ENCODE assay signal across 14 cellular contexts in the genomic region with DNA sequence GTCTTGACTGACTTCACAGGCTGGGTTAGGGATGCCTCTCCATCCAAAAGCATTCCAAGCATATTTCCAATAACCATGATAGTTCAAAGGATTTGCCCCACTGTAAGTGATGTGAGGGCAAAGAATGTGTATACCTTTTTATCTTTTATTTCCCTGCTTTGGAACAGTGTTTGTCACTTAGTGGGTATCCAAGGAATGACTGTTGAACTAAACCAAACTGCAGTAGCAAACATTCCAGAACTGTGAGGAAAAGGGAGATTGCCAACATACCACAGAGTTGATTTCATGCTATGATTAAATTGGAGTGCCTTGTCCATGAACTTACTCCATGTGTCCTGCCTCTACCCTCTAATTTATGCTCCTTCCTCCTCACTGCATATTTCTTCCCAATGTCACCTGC.
DNase-seq lines count a peak whose midpoint lies in the region; ATAC-seq and TF ChIP-seq lines count a peak whose summit lies in the region.
"Had no signal": no experiment of that assay in that cellular context is flagged by ENCODE, and none has a peak within 500 bp of the region (broad histone marks: within the 10 kb centered on the region; RNA-seq: fewer than 3 reads in every experiment).

No MANE protein-coding gene starts in this region.

- no peak overlapping the region for H3K4ac ChIP-seq in mesenchymal stem cell (ENCODE audit: low read depth in 1 of 2, low read length in 2 of 2)

- peak overlapping the region; percentile 88 for H3K27ac ChIP-seq in mesenchymal stem cell (ENCODE audit: low read length, poor library complexity, severe bottlenecking)

- H3K14ac ChIP-seq in mesenchymal stem cell (ENCODE audit: low read length in 2 of 2) = no peak overlapping the region

- H3K23ac ChIP-seq in mesenchymal stem cell (ENCODE audit: low read length in 2 of 2) = no peak overlapping the region

- no peak overlapping the region for H2BK15ac ChIP-seq in mesenchymal stem cell (ENCODE audit: low read depth, poor library complexity, severe bottlenecking)

- DNase-seq in AG20443 (ENCODE audit: low spot score) (peak; percentile 81), LoVo (ENCODE audit: low spot score) (peak; percentile 54), cardiac fibroblast (ENCODE audit: low read depth in 2 of 2) (peak; percentile 12 to 61), mesenchymal stem cell (peak; percentile 35), NCI-H2081 treated with DMSO at 0.1 percent for 48 hours (lab: John Stamatoyannopoulos, UW) (no peak), RPMI8226 (no peak)
- no peak for DNase-seq in activated effector memory CD4-positive, alpha-beta T cell treated with anti-CD3 and anti-CD28 coated beads, Interleukin-2, amount 50 U/mL, for 16 hours
- DNase-seq: activated CD4-positive, alpha-beta memory T cell treated with anti-CD3 and anti-CD28 coated beads, Interleukin-2, amount 10 ng/mL, durations not matched to agents 7 days and 5 days; CD4-positive, alpha-beta T cell; cortex of kidney; NCI-H2029 treated with DMSO at 0.1 percent for 48 hours; nucleus accumbens; stimulated activated naive CD4-positive, alpha-beta T cell had no signal

- no peaks in the 10 kb centered on the region for H3K27me3 ChIP-seq in mesenchymal stem cell (ENCODE audit: control insufficient read depth in 1 of 2, insufficient read depth in 1 of 2, low read length in 2 of 2)

- H4K8ac ChIP-seq in mesenchymal stem cell (ENCODE audit: low read length) = no peak overlapping the region

- no peak for TF ChIP-seq CTCF in cardiac fibroblast (IDR thresholded peaks at IDR 0.05; ENCODE audit: low read depth, low read length)

- H2BK120ac ChIP-seq in mesenchymal stem cell (ENCODE audit: low read depth, low read length) = no peak overlapping the region

- H3K9ac ChIP-seq in mesenchymal stem cell (ENCODE audit: low read length) = no peak overlapping the region

- H3K36me3 ChIP-seq in mesenchymal stem cell (ENCODE audit: control insufficient read depth in 1 of 2, insufficient read depth in 2 of 2, low read depth in 1 of 2, low read length in 2 of 2) = no peaks in the 10 kb centered on the region

- no peak overlapping the region for H3K18ac ChIP-seq in mesenchymal stem cell (ENCODE audit: low read depth in 1 of 2, low read length in 2 of 2)

- H3K79me1 ChIP-seq in mesenchymal stem cell (replicated peaks; ENCODE audit: low read length, poor library complexity, severe bottlenecking) = no peaks in the 10 kb centered on the region

- H3K4me2 ChIP-seq in mesenchymal stem cell (ENCODE audit: low read length, poor library complexity, severe bottlenecking) = no peak overlapping the region

- no peaks in the 10 kb centered on the region for H3K9me3 ChIP-seq in mesenchymal stem cell (ENCODE audit: control insufficient read depth, low read length)

- ATAC-seq in GM18861 (IDR thresholded peaks at IDR 0.05; ENCODE audit: unreplicated experiment) = no peak

- no peak overlapping the region for H2AK5ac ChIP-seq in mesenchymal stem cell (ENCODE audit: low read length, severe bottlenecking)

- no peak overlapping the region for H4K91ac ChIP-seq in mesenchymal stem cell (ENCODE audit: low read length)

- no peak overlapping the region for H2BK5ac ChIP-seq in mesenchymal stem cell (ENCODE audit: low read depth, low read length, poor library complexity, severe bottlenecking)

- H3K4me1 ChIP-seq in mesenchymal stem cell (ENCODE audit: control insufficient read depth, insufficient read depth, low read depth, low read length) = peaks cover 2% of the 10 kb centered on the region

- no peak overlapping the region for H2BK12ac ChIP-seq in mesenchymal stem cell (ENCODE audit: low read length in 2 of 2)

- H2AFZ ChIP-seq in mesenchymal stem cell (ENCODE audit: low read depth, low read length) = no peak overlapping the region

- H3K4me3 ChIP-seq in cardiac fibroblast (replicated peaks in 1 of 2; ENCODE audit: low read depth in 2 of 2, low read length in 2 of 2) (no peak overlapping the region), mesenchymal stem cell (ENCODE audit: insufficient read depth in 1 of 2, low read depth in 1 of 2, low read length in 2 of 2) (no peak overlapping the region)

Comparison
In these comparisons a context has a peak if more than half of its experiments do, and no peak if none do; other contexts are left out.
1. DNase-seq: peak in AG20443 (single experiment), LoVo (single experiment), cardiac fibroblast (2 of 2) and mesenchymal stem cell (single experiment); none in NCI-H2081 treated with DMSO at 0.1 percent for 48 hours (single experiment), activated effector memory CD4-positive, alpha-beta T cell treated with anti-CD3 and anti-CD28 coated beads, Interleukin-2, amount 50 U/mL, for 16 hours (single experiment) and RPMI8226 (single experiment).